16 cellular contexts compared by ENCODE assay signal in genomic region chr13:46668906-46669525, GRCh38.
DNase-seq lines count a peak whose midpoint lies in the region; ATAC-seq, FAIRE-seq and TF ChIP-seq lines count a peak whose summit lies in the region.
"Had no signal": no experiment of that assay in that cellular context is flagged by ENCODE, and none has a peak within 500 bp of the region (broad histone marks: within the 10 kb centered on the region; RNA-seq: fewer than 3 reads in every experiment).

No MANE protein-coding gene starts in this region.

- H3K27me3 Mint-ChIP-seq in activated CD4-positive, alpha-beta T cell treated with anti-CD3 and anti-CD28 coated beads, Interleukin-2, amount 10 ng/mL, durations not matched to agents 7 days and 5 days = no peaks in the 10 kb centered on the region
- no peaks in the 10 kb centered on the region for H3K27me3 Mint-ChIP-seq in nephron progenitor cell (ENCODE audit: low read depth, poor library complexity)

- peak overlapping the region; percentile 9 for H3K27ac ChIP-seq in GM12878 (ENCODE audit: control insufficient read depth, insufficient read depth)
- H3K27ac ChIP-seq: parathyroid adenoma had no signal

- no peaks in the 10 kb centered on the region for H3K9me3 Mint-ChIP-seq in activated CD4-positive, alpha-beta T cell treated with anti-CD3 and anti-CD28 coated beads, Interleukin-2, amount 10 ng/mL, durations not matched to agents 7 days and 5 days
- H3K9me3 Mint-ChIP-seq in nephron progenitor cell = no peaks in the 10 kb centered on the region

- FAIRE-seq in GM12878 (lab: Jason Lieb, UNC) = no peak

- RAD21 ChIA-PET in GM12878 (lab: Charles Lee; ENCODE audit: unreplicated experiment) = interaction anchor here (0.7 to 2.4 kb wide), 11 partner anchors 10 to 117 kb away, joined by 3 to 19 read pairs (median 6); partner anchors contain the start of gene LRCH1

- SMC1A ChIA-PET in GM12878 (lab: Charles Lee; ENCODE audit: uncharacterized antibody, unreplicated experiment) = interaction anchor here (0.6 to 18.5 kb wide), 18 partner anchors 9 to 1911 kb away, joined by 3 to 456 read pairs (median 6); no protein-coding TSS in a partner anchor

- H2AFZ ChIP-seq in Loucy (ENCODE audit: low read length) (no peak overlapping the region), GM12878 (ENCODE audit: control insufficient read depth, low read depth, low read length) (no peak overlapping the region)
- H2AFZ ChIP-seq: parathyroid adenoma had no signal

- DNase-seq in activated CD4-positive, alpha-beta T cell treated with anti-CD3 and anti-CD28 coated beads, Interleukin-2, amount 10 ng/mL, durations not matched to agents 7 days and 5 days = no peak
- DNase-seq in activated CD4-positive, alpha-beta T cell treated with anti-CD3 and anti-CD28 coated beads, Interleukin-2, amount 50 U/mL, for 1 hour = no peak
- DNase-seq in GM12878 (ENCODE audit: low read depth, low spot score) = no peak
- DNase-seq in nephron progenitor cell = no peak
- DNase-seq in iPS-NIHi11 (ENCODE audit: low spot score) = no peak
- no peak for DNase-seq in NCI-H82 treated with DMSO at 0.1 percent for 48 hours (lab: John Stamatoyannopoulos, UW; ENCODE audit: unreplicated experiment)
- DNase-seq: DMS 273 treated with DMSO at 0.1 percent for 48 hours; mesendoderm; NCI-H2107; stimulated activated CD4-positive, alpha-beta T cell treated with anti-CD3 and anti-CD28 coated beads, Interleukin-12 subunit alpha, Interleukin-12 subunit beta, amount 100 ng/mL, for 4 hours; T1000; upper lobe of right lung had no signal

- TF ChIP-seq CTCF in Loucy (conservative IDR thresholded peaks at IDR 0.05; ENCODE audit: low read length) (no peak), GM12878 (IDR thresholded peaks at IDR 0.05 in 2 of 3, conservative IDR thresholded peaks at IDR 0.05 in 1 of 3; ENCODE audit: control insufficient read depth in 2 of 3, extremely low read depth in 1 of 3, insufficient read depth in 1 of 3, low read depth in 3 of 3, low read length in 3 of 3) (no peak), nephron progenitor cell (IDR thresholded peaks at IDR 0.05) (no peak)

- POLR2A ChIA-PET in activated CD4-positive, alpha-beta T cell treated with anti-CD3 and anti-CD28 coated beads, Interleukin-2, amount 10 ng/mL, durations not matched to agents 7 days and 5 days (lab: Charles Lee) = interaction anchor here (1.5 kb wide), 1 partner anchor 10 kb away, joined by 4 read pairs; no protein-coding TSS in a partner anchor
- POLR2A ChIA-PET in GM12878 (lab: Charles Lee) = interaction anchor here (1.0 to 1.7 kb wide), 8 partner anchors 11 to 113 kb away, joined by 3 to 5 read pairs (median 4); no protein-coding TSS in a partner anchor

- H3K4me3 ChIP-seq in Loucy (ENCODE audit: low read length, poor library complexity, severe bottlenecking) (peak overlapping the region; percentile 52), GM12878 (no peak overlapping the region)

- H3K4me3 Mint-ChIP-seq in activated CD4-positive, alpha-beta T cell treated with anti-CD3 and anti-CD28 coated beads, Interleukin-2, amount 10 ng/mL, durations not matched to agents 7 days and 5 days = peak overlapping the region; percentile 39
- no peak overlapping the region for H3K4me3 Mint-ChIP-seq in nephron progenitor cell

- BruUV-seq in GM12878 (replicated peaks; lab: Mats Ljungman, UMichigan) = no TSS peak

- H3K9me3 ChIP-seq in Loucy (ENCODE audit: insufficient read depth, low read depth, low read length) (no peaks in the 10 kb centered on the region), GM12878 (replicated peaks; ENCODE audit: control insufficient read depth, insufficient read depth, low read length) (no peaks in the 10 kb centered on the region)
- H3K9me3 ChIP-seq: breast epithelium, upper lobe of right lung had no signal

- in situ Hi-C loops in GM12878 (cut with MboI) = no loop called here

- no peaks in the 10 kb centered on the region for H3K27me3 ChIP-seq in Loucy (ENCODE audit: insufficient read depth, low read length, poor library complexity, severe bottlenecking)
- H3K27me3 ChIP-seq in GM12878 (replicated peaks in 1 of 2; ENCODE audit: control insufficient read depth in 2 of 2, insufficient read depth in 2 of 2, low read length in 1 of 2) = no peaks in the 10 kb centered on the region
- H3K27me3 ChIP-seq: breast epithelium, upper lobe of right lung had no signal

- CTCF ChIA-PET in activated CD4-positive, alpha-beta T cell treated with anti-CD3 and anti-CD28 coated beads, Interleukin-2, amount 10 ng/mL, durations not matched to agents 7 days and 5 days (lab: Charles Lee) = interaction anchor here (0.9 to 2.2 kb wide), 3 partner anchors 12 to 182 kb away, joined by 3 to 8 read pairs (median 4); no protein-coding TSS in a partner anchor
- CTCF ChIA-PET in GM12878 (lab: Yijun Ruan, JAX) = interaction anchor here (0.6 to 2.7 kb wide), 10 partner anchors 8 to 117 kb away, joined by 3 to 14 read pairs (median 4); no protein-coding TSS in a partner anchor

- 89% methylated on average over 6 of the region's 6 CpGs for WGBS in GM12878 (ENCODE audit: insufficient coverage, insufficient replicate concordance, low lambda C conversion rate, missing lambda C conversion rate)

- H3K36me3 ChIP-seq in Loucy (ENCODE audit: insufficient read depth, low read length) = peaks cover 22% of the 10 kb centered on the region; the same call in 1 of the 2 replicates
- peaks cover 5 to 19% of the 10 kb centered on the region in 2 experiments; a peak in 3 of 4 replicates for H3K36me3 ChIP-seq in GM12878 (ENCODE audit: control insufficient read depth in 2 of 2, insufficient read depth in 2 of 2, low read length in 1 of 2)
- H3K36me3 ChIP-seq: breast epithelium had no signal

- peaks cover 53% of the 10 kb centered on the region for H3K4me1 Mint-ChIP-seq in activated CD4-positive, alpha-beta T cell treated with anti-CD3 and anti-CD28 coated beads, Interleukin-2, amount 10 ng/mL, durations not matched to agents 7 days and 5 days
- H3K4me1 Mint-ChIP-seq in nephron progenitor cell = peaks cover 73% of the 10 kb centered on the region

- peaks cover 18% of the 10 kb centered on the region for H3F3A ChIP-seq in Loucy (ENCODE audit: low read depth)

- no peaks in the 10 kb centered on the region for H3K9me2 ChIP-seq in Loucy (replicated peaks; ENCODE audit: low read depth, low read length)

- peak overlapping the region; percentile 16 for H3K9ac ChIP-seq in Loucy (ENCODE audit: low read depth, low read length, poor library complexity, severe bottlenecking)
- H3K9ac ChIP-seq in GM12878 (ENCODE audit: control insufficient read depth, insufficient read depth, low read length) = no peak overlapping the region
- H3K9ac ChIP-seq: parathyroid adenoma had no signal

- H4K20me1 ChIP-seq in Loucy (ENCODE audit: insufficient read depth, low read length, poor library complexity, severe bottlenecking) (no peaks in the 10 kb centered on the region), GM12878 (ENCODE audit: control insufficient read depth, insufficient read depth) (no peaks in the 10 kb centered on the region)

- no peak for TF ChIP-seq POLR2A in GM12878 (IDR thresholded peaks at IDR 0.05; ENCODE audit: low read depth, low read length)

- intact Hi-C loops in GM12878 (cut with micrococcal nuclease; ENCODE audit: unreplicated experiment) = loop anchor here (5.0 kb wide), 2 partner anchors 62 to 117 kb away; partner anchors contain the start of gene LRCH1

- peaks cover 23% of the 10 kb centered on the region for H3K36me3 Mint-ChIP-seq in activated CD4-positive, alpha-beta T cell treated with anti-CD3 and anti-CD28 coated beads, Interleukin-2, amount 10 ng/mL, durations not matched to agents 7 days and 5 days (ENCODE audit: low read depth)
- peaks cover 26% of the 10 kb centered on the region for H3K36me3 Mint-ChIP-seq in nephron progenitor cell (ENCODE audit: low read depth)

- H3K4me1 ChIP-seq in Loucy (ENCODE audit: insufficient read depth, low read length, poor library complexity, severe bottlenecking) (peaks cover 52% of the 10 kb centered on the region), GM12878 (ENCODE audit: control insufficient read depth, insufficient read depth, low read length) (peaks cover 23% of the 10 kb centered on the region)

- H3K79me2 ChIP-seq in Loucy (ENCODE audit: insufficient read depth, low read length) (peaks cover 45% of the 10 kb centered on the region), GM12878 (ENCODE audit: control insufficient read depth, insufficient read depth, low read length) (peaks cover 73% of the 10 kb centered on the region)
- H3K79me2 ChIP-seq: parathyroid adenoma had no signal

- H3K27ac Mint-ChIP-seq in activated CD4-positive, alpha-beta T cell treated with anti-CD3 and anti-CD28 coated beads, Interleukin-2, amount 10 ng/mL, durations not matched to agents 7 days and 5 days = peak overlapping the region; percentile 89
- H3K27ac Mint-ChIP-seq in nephron progenitor cell = peak overlapping the region; percentile 18

- ATAC-seq in GM12878 (no peak), GM21786 (IDR thresholded peaks at IDR 0.05; ENCODE audit: unreplicated experiment) (no peak)

- H3K4me2 ChIP-seq in Loucy (ENCODE audit: low read depth, low read length, poor library complexity, severe bottlenecking) = peak overlapping the region; percentile 81
- peak overlapping the region; percentile 97; the same call in 1 of the 2 replicates for H3K4me2 ChIP-seq in GM12878 (ENCODE audit: control insufficient read depth, insufficient read depth)

- TF ChIP-seq RAD21 in GM12878 (IDR thresholded peaks at IDR 0.05; ENCODE audit: insufficient read depth, low read depth, low read length) = no peak

- no peak for TF ChIP-seq EP300 in GM12878 (IDR thresholded peaks at IDR 0.05; ENCODE audit: borderline replicate concordance in 1 of 2, control insufficient read depth in 1 of 2, low read depth in 2 of 2, low read length in 2 of 2)

TF ChIP-seq in GM12878, 131 proteins besides CTCF, POLR2A, EP300 and RAD21 (continues in another document):
- TF ChIP-seq SIX5 (IDR thresholded peaks at IDR 0.05; ENCODE audit: low read depth, low read length, severe bottlenecking) (no peak), RELA (IDR thresholded peaks at IDR 0.05; ENCODE audit: borderline replicate concordance, partially characterized antibody) (no peak), SUZ12 (IDR thresholded peaks at IDR 0.05; ENCODE audit: unreplicated experiment) (no peak), SPI1 (IDR thresholded peaks at IDR 0.05; ENCODE audit: borderline replicate concordance, insufficient read depth, low read depth, low read length) (no peak)
